9 cellular contexts compared by ENCODE assay signal in the genomic region with DNA sequence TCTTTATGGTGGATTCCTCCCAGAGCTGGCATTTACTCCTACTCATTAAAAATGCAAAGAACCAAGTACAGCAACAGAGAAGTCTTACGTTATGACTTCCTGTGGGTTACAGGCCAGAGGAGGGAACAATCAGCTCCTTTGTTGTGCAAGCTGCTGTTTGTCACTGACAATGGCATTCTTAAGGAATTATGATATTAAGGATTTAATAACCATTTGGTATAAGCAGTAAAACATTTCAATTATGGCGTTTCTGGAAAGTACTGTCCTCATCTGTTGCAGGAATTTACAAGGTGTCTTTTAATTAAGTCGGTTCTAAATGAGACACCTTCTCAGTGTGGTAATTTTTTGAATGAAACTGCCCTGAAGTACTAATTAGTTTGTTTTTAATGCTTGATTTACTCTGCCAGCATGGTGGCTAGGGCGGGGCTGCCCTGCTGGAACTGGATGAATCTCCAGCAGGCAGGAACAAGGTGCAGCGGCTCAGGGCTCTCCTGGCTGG. TPM values are rescaled to one million over a fixed set of nuclear protein-coding genes. Genes with fewer than 3 reads are reported as not detected.
A peak's percentile ranks its signal among the peaks of the same experiment; 100 is the strongest.
DNase-seq lines count a peak whose midpoint lies in the region; ATAC-seq, FAIRE-seq and TF ChIP-seq lines count a peak whose summit lies in the region.
"Had no signal": no experiment of that assay in that cellular context is flagged by ENCODE, and none has a peak within 500 bp of the region (broad histone marks: within the 10 kb centered on the region; RNA-seq: fewer than 3 reads in every experiment).

No MANE protein-coding gene starts in this region.

- peak overlapping the region; percentile 89 for H3K27ac ChIP-seq in PC-3 (ENCODE audit: low read length)
- H3K27ac ChIP-seq in H1 (ENCODE audit: low read depth, low read length): no peak overlapping the region
- peak overlapping the region in 1 of 2 donors; percentile 83 for H3K27ac ChIP-seq in small intestine (ENCODE audit: low read depth in 1 of 2, low read length in 1 of 2)
- no peak overlapping the region for H3K27ac ChIP-seq in WERI-Rb-1

- no peaks in the 10 kb centered on the region for H4K20me1 ChIP-seq in PC-3 (ENCODE audit: low read length)
- no peaks in the 10 kb centered on the region for H4K20me1 ChIP-seq in H1 (replicated peaks in 1 of 2; ENCODE audit: control insufficient read depth in 1 of 2, insufficient read depth in 2 of 2, low read length in 2 of 2)

- no peak overlapping the region for H3K4ac ChIP-seq in H1 (replicated peaks; ENCODE audit: insufficient read length, low read depth, low read length)

- 58% methylated on average over 5 of the region's 5 CpGs; no CpG with 5 or more reads in 1 of the 2 experiments for WGBS in H1 (ENCODE audit: extremely low coverage in 1 of 2, insufficient coverage in 1 of 2, insufficient read length in 1 of 2, insufficient replicate concordance in 2 of 2, low coverage in 1 of 2, low lambda C conversion rate in 2 of 2, missing lambda C conversion rate in 1 of 2), 2 experiments
- WGBS in small intestine, 3 donors: 8 to 26% (median 18%) methylated on average over 5 of the region's 5 CpGs

- no peak for TF ChIP-seq CTCF in PC-3 (conservative IDR thresholded peaks at IDR 0.05; ENCODE audit: low read depth, low read length)
- TF ChIP-seq CTCF in H1 (IDR thresholded peaks at IDR 0.05; ENCODE audit: control extremely low read depth in 1 of 3, insufficient read depth in 1 of 3, low read depth in 1 of 3, low read length in 3 of 3): no peak
- TF ChIP-seq CTCF in WERI-Rb-1 (IDR thresholded peaks at IDR 0.05; ENCODE audit: low read depth, low read length): no peak

- H3K27me3 ChIP-seq in PC-3 (ENCODE audit: low read length) (no peaks in the 10 kb centered on the region), H1 (replicated peaks in 1 of 4; ENCODE audit: control insufficient read depth in 3 of 4, extremely low read depth in 1 of 4, insufficient read depth in 3 of 4, low read length in 3 of 4) (no peaks in the 10 kb centered on the region; a peak in 1 of 7 replicates), small intestine (ENCODE audit: control insufficient read depth in 2 of 2, insufficient read depth in 2 of 2, low read length in 2 of 2) (no peaks in the 10 kb centered on the region), WERI-Rb-1 (ENCODE audit: insufficient read depth, low read depth, severe bottlenecking) (no peaks in the 10 kb centered on the region)

- intact Hi-C loops in PC-3 (cut with micrococcal nuclease): no loop called here

- H4K5ac ChIP-seq in H1 (ENCODE audit: insufficient read length, low read depth, low read length): no peak overlapping the region

- H3K9me2 ChIP-seq in PC-3 (replicated peaks; ENCODE audit: low read length): no peaks in the 10 kb centered on the region

- H3K9me3 ChIP-seq in PC-3 (ENCODE audit: low read length) (no peaks in the 10 kb centered on the region), H1 (ENCODE audit: insufficient read depth in 2 of 2, low read depth in 1 of 2, low read length in 1 of 2) (no peaks in the 10 kb centered on the region), small intestine (ENCODE audit: control insufficient read depth, low read depth) (no peaks in the 10 kb centered on the region), WERI-Rb-1 (ENCODE audit: severe bottlenecking) (no peaks in the 10 kb centered on the region)

- H2AFZ ChIP-seq in PC-3 (ENCODE audit: low read length) (peak overlapping the region; percentile 54), H1 (ENCODE audit: low read length) (no peak overlapping the region)

- DNase-seq in SIG-M5 treated with dmso at 0.1 percent for 504 hours (lab: John Stamatoyannopoulos, UW; ENCODE audit: unreplicated experiment): peak; percentile 15
- DNase-seq in SIG-M5 (lab: John Stamatoyannopoulos, UW): no peak
- DNase-seq in PC-3: peak; percentile 77
- DNase-seq in H1 (ENCODE audit: low read depth in 1 of 2, low spot score in 2 of 2): no peak
- DNase-seq in small intestine: peak; percentile 69
- DNase-seq in WERI-Rb-1: no peak
- DNase-seq in effector CD4-positive, alpha-beta T cell: no peak
- no peak for DNase-seq in stimulated activated CD4-positive, alpha-beta T cell treated with anti-CD3 and anti-CD28 coated beads, Interleukin-4, amount 100 ng/mL, for 1 hour

- no peak overlapping the region for H2BK12ac ChIP-seq in H1 (ENCODE audit: low read depth, low read length)

- TF ChIP-seq POLR2A in H1 (IDR thresholded peaks at IDR 0.05; ENCODE audit: control extremely low read depth in 1 of 2, low read depth in 2 of 2, low read length in 2 of 2): no peak

- H3K36me3 ChIP-seq in PC-3 (ENCODE audit: low read depth, low read length): no peaks in the 10 kb centered on the region
- no peaks in the 10 kb centered on the region for H3K36me3 ChIP-seq in H1 (ENCODE audit: control insufficient read depth in 2 of 4, insufficient read depth in 4 of 4, low read length in 3 of 4)
- H3K36me3 ChIP-seq in small intestine (ENCODE audit: control insufficient read depth in 2 of 2, insufficient read depth in 2 of 2, low read length in 2 of 2): no peaks in the 10 kb centered on the region
- H3K36me3 ChIP-seq in WERI-Rb-1: no peaks in the 10 kb centered on the region

- H3K56ac ChIP-seq in H1 (replicated peaks; ENCODE audit: insufficient read length, low read depth, low read length): no peak overlapping the region

- H3K9ac ChIP-seq in PC-3 (ENCODE audit: low read length): peak overlapping the region; percentile 50
- no peak overlapping the region for H3K9ac ChIP-seq in H1 (replicated peaks in 1 of 4; ENCODE audit: extremely low read depth in 1 of 4, low read depth in 3 of 4, low read length in 3 of 4)

- no TSS peak for BruUV-seq in PC-3 (replicated peaks; lab: Mats Ljungman, UMichigan)

- H3K79me2 ChIP-seq in PC-3 (ENCODE audit: low read length): no peaks in the 10 kb centered on the region
- no peaks in the 10 kb centered on the region for H3K79me2 ChIP-seq in H1 (ENCODE audit: control insufficient read depth in 1 of 2, insufficient read depth in 2 of 2, low read length in 2 of 2)

- CTCF ChIA-PET in PC-3 (lab: Charles Lee) (interaction anchor here (1.3 kb wide), 1 partner anchor 14 kb away, joined by 3 read pairs; no protein-coding TSS in a partner anchor), H1 (lab: Charles Lee; ENCODE audit: partially characterized antibody) (interaction anchor here (0.6 to 16.4 kb wide), 5 partner anchors 9 to 90 kb away, joined by 3 to 629 read pairs (median 10); no protein-coding TSS in a partner anchor)

- FAIRE-seq in H1 (lab: Jason Lieb, UNC): no peak
- no peak for FAIRE-seq in small intestine (lab: Jason Lieb, UNC)

- H2AK5ac ChIP-seq in H1 (ENCODE audit: low read depth, low read length): no peak overlapping the region

- no peak overlapping the region for H3K14ac ChIP-seq in H1 (ENCODE audit: insufficient read length)

- H3F3A ChIP-seq in PC-3 (ENCODE audit: low read length, unreplicated experiment): no peaks in the 10 kb centered on the region

- no peak for TF ChIP-seq RAD21 in H1 (IDR thresholded peaks at IDR 0.05 in 1 of 2, conservative IDR thresholded peaks at IDR 0.05 in 1 of 2; ENCODE audit: low read depth in 2 of 2, low read length in 2 of 2)

- no peak overlapping the region for H2BK15ac ChIP-seq in H1 (ENCODE audit: low read length)

- no peak overlapping the region for H3K4me3 ChIP-seq in PC-3 (ENCODE audit: low read length)
- H3K4me3 ChIP-seq in H1 (ENCODE audit: extremely low read depth in 1 of 4, insufficient read depth in 2 of 4, low read depth in 3 of 4, low read length in 4 of 4): no peak overlapping the region
- H3K4me3 ChIP-seq in small intestine (ENCODE audit: low read depth in 1 of 2, low read length in 2 of 2): no peak overlapping the region
- no peak overlapping the region for H3K4me3 ChIP-seq in WERI-Rb-1 (ENCODE audit: low read depth, low read length)
- H3K4me3 ChIP-seq: lung had no signal

- peak overlapping the region; percentile 59 for H3K4me2 ChIP-seq in PC-3 (ENCODE audit: low read length)
- H3K4me2 ChIP-seq in H1 (ENCODE audit: insufficient read depth in 1 of 2, low read depth in 2 of 2, low read length in 2 of 2): no peak overlapping the region

- no peak overlapping the region for H4K91ac ChIP-seq in H1 (replicated peaks; ENCODE audit: insufficient read length, low read length)

- peak; percentile 87 for ATAC-seq in PC-3

- H3K23ac ChIP-seq in H1 (ENCODE audit: insufficient read length): no peak overlapping the region

- H3K4me1 ChIP-seq in PC-3 (ENCODE audit: insufficient read depth, low read length) (peaks cover 31% of the 10 kb centered on the region), H1 (replicated peaks in 1 of 4; ENCODE audit: control insufficient read depth in 3 of 4, insufficient read depth in 4 of 4, low read length in 3 of 4) (peaks cover 4 to 24% (median 15%) of the 10 kb centered on the region in 4 experiments), small intestine (ENCODE audit: control insufficient read depth in 2 of 2, insufficient read depth in 1 of 2, low read depth in 1 of 2, low read length in 1 of 2) (peaks cover 0 to 5% of the 10 kb centered on the region in 2 donors)

- H3K18ac ChIP-seq in H1 (ENCODE audit: extremely low read depth, low read length): no peak overlapping the region

- H3K79me1 ChIP-seq in H1 (ENCODE audit: low read depth, low read length): no peaks in the 10 kb centered on the region

- H4K8ac ChIP-seq in H1 (ENCODE audit: extremely low read depth, insufficient read depth, low read length): no peak overlapping the region

- H2BK20ac ChIP-seq in H1 (ENCODE audit: low read length): peak overlapping the region; percentile 98

- H2BK120ac ChIP-seq in H1 (replicated peaks; ENCODE audit: low read depth, low read length): no peak overlapping the region

- POLR2A ChIA-PET in PC-3 (lab: Charles Lee; ENCODE audit: unreplicated experiment): no interaction called here
- POLR2A ChIA-PET in H1 (lab: Charles Lee; ENCODE audit: partially characterized antibody): no interaction called here

- peak overlapping the region; percentile 92; the same call in 1 of the 2 replicates for H2BK5ac ChIP-seq in H1 (ENCODE audit: low read depth, low read length)

- H3K23me2 ChIP-seq in H1 (ENCODE audit: low read depth, low read length): no peaks in the 10 kb centered on the region; the same call in 1 of the 2 replicates

- TF ChIP-seq EP300 in H1 (IDR thresholded peaks at IDR 0.05; ENCODE audit: borderline replicate concordance in 1 of 2, low read depth in 2 of 2, low read length in 2 of 2): no peak

TF ChIP-seq in H1, 55 proteins besides CTCF, POLR2A, EP300 and RAD21 (continues in another document):
- TF ChIP-seq YY1 (IDR thresholded peaks at IDR 0.05; ENCODE audit: low read depth, low read length) (no peak), TAF7 (optimal IDR thresholded peaks at IDR 0.05; ENCODE audit: borderline replicate concordance, low read depth, low read length) (no peak)

RNA-seq across cellular contexts. Expression of a gene that starts 49.1 kb away (rescaled TPM):
- total RNA-seq in PC-3 (2014; rRNA removed): 193 and 220 TPM in 2 replicates
- 285 and 301 TPM in 2 replicates for total RNA-seq in H1 (2021; fragmentation: NEBNext Ultra II Directional; extraction: Animal tissue kit (Norgen Biotek cat#: 25700))
- polyA plus RNA-seq in H1 (2011; rRNA removed) (94.7 and 111 TPM in 2 replicates), small intestine (100 to 1,000 TPM; 252 to 412 (median 309) TPM)
- 124 TPM for polyA plus RNA-seq in H1 (2011; cell fraction: cytosol; rRNA removed)
- 71.2 TPM for polyA plus RNA-seq in H1 (2011; cell fraction: nucleus; rRNA removed)
- polyA plus RNA-seq in H1 (2012, experiment 1 of 2): 255 to 279 TPM (median 268 TPM) in 4 replicates
- 112 TPM for polyA plus RNA-seq in H1 (2012, experiment 2 of 2)
- 187 TPM for polyA plus RNA-seq in H1 (2013, experiment 1 of 2)
- polyA plus RNA-seq in H1 (2013, experiment 2 of 2): 189 TPM
- polyA minus RNA-seq in H1 (2011; rRNA and poly(A)+ RNA removed): 121 and 151 TPM in 2 replicates
- polyA minus RNA-seq in H1 (2011; cell fraction: cytosol; rRNA and poly(A)+ RNA removed): 89.8 TPM
- 65.0 TPM for polyA minus RNA-seq in H1 (2011; cell fraction: nucleus; rRNA and poly(A)+ RNA removed)

Comparison
In these comparisons a context has a peak if more than half of its experiments do, and no peak if none do; other contexts are left out.
1. DNase-seq: peak in SIG-M5 treated with dmso at 0.1 percent for 504 hours (single experiment), PC-3 (single experiment) and small intestine (single experiment); none in SIG-M5 (single experiment), H1 (0 of 2), WERI-Rb-1 (single experiment), effector CD4-positive, alpha-beta T cell (single experiment) and stimulated activated CD4-positive, alpha-beta T cell treated with anti-CD3 and anti-CD28 coated beads, Interleukin-4, amount 100 ng/mL, for 1 hour (single experiment).